In the genomic region with DNA sequence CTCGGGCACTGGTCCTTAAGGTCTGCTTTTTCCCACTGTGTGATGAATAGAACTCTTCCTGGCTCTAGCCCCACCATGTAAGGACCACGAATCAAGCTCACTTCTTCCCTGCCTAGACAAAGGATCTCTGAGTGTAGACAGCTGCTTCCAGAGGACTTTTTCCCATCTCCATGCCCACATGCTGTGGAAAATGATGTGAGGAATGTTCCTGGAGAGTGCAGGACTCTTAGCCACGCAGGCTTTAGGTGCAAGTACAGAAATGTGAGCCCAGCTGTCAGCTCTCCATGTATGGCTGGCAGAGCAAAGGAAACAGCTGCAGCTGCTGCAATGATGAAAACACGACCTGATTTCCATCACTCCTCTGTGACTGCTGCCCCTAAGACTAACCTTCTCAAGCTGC, we compare ENCODE assay signal across 25 cellular contexts. TPM values are rescaled to one million over a fixed set of nuclear protein-coding genes. Genes with fewer than 3 reads are reported as not detected.
DNase-seq lines count a peak whose midpoint lies in the region; ATAC-seq and TF ChIP-seq lines count a peak whose summit lies in the region.
"Had no signal": no experiment of that assay in that cellular context is flagged by ENCODE, and none has a peak within 500 bp of the region (broad histone marks: within the 10 kb centered on the region; RNA-seq: fewer than 3 reads in every experiment).

No MANE protein-coding gene starts in this region.

- peaks cover 8% of the 10 kb centered on the region for H3K4me1 Mint-ChIP-seq in GM23338
- no peaks in the 10 kb centered on the region for H3K4me1 Mint-ChIP-seq in natural killer cell treated with Interleukin-12 subunit alpha and Interleukin-12 subunit beta and Interleukin-15 and Interleukin-18, amount 100 ng/mL, for 72 hours (ENCODE audit: low read depth in 2 of 2)
- H3K4me1 Mint-ChIP-seq: activated naive CD8-positive, alpha-beta T cell treated with anti-CD3 and anti-CD28 coated beads for 36 hours; activated T-helper 17 cell treated with anti-CD3 and anti-CD28 coated beads, Interleukin-2, amount 50 U/mL, for 72 hours; CD4-positive, CD25-positive, alpha-beta regulatory T cell; naive thymus-derived CD8-positive, alpha-beta T cell had no signal

- H3K27ac ChIP-seq in GM23338 (ENCODE audit: low read depth) (no peak overlapping the region), foreskin keratinocyte (no peak overlapping the region)
- H3K27ac ChIP-seq: spleen, stomach, upper lobe of left lung had no signal

- no peaks in the 10 kb centered on the region for H3K9me3 Mint-ChIP-seq in GM23338
- peaks cover 11% of the 10 kb centered on the region for H3K9me3 Mint-ChIP-seq in natural killer cell treated with Interleukin-12 subunit alpha and Interleukin-12 subunit beta and Interleukin-15 and Interleukin-18, amount 100 ng/mL, for 72 hours
- H3K9me3 Mint-ChIP-seq: activated T-helper 17 cell treated with anti-CD3 and anti-CD28 coated beads, Interleukin-2, amount 50 U/mL, for 72 hours had no signal

- no peak overlapping the region for H3K4me3 ChIP-seq in GM23338
- H3K4me3 ChIP-seq: K562, spleen, stomach, upper lobe of left lung had no signal

- H3F3A ChIP-seq in GM23338 (replicated peaks; ENCODE audit: low read depth): no peaks in the 10 kb centered on the region

- ATAC-seq in GM23338: peak; percentile 47
- ATAC-seq in foreskin keratinocyte: no peak
- ATAC-seq in natural killer cell treated with Interleukin-12 subunit alpha and Interleukin-12 subunit beta and Interleukin-15 and Interleukin-18, amount 100 ng/mL, for 72 hours: no peak
- ATAC-seq: activated T-helper 17 cell treated with anti-CD3 and anti-CD28 coated beads, Interleukin-2, amount 50 U/mL, for 72 hours; esophagus mucosa; K562; naive thymus-derived CD8-positive, alpha-beta T cell; PC-3 had no signal

- no peak overlapping the region for H3K4me2 ChIP-seq in GM23338

- H3K27ac Mint-ChIP-seq in GM23338: no peak overlapping the region; the same call in 1 of the 2 replicates
- H3K27ac Mint-ChIP-seq in natural killer cell treated with Interleukin-12 subunit alpha and Interleukin-12 subunit beta and Interleukin-15 and Interleukin-18, amount 100 ng/mL, for 72 hours: no peak overlapping the region
- H3K27ac Mint-ChIP-seq: activated naive CD8-positive, alpha-beta T cell treated with anti-CD3 and anti-CD28 coated beads for 36 hours; activated T-helper 17 cell treated with anti-CD3 and anti-CD28 coated beads, Interleukin-2, amount 50 U/mL, for 72 hours; naive thymus-derived CD8-positive, alpha-beta T cell had no signal

- 0 out of 2 replicates have a peak, but pooled peaks cover 5% of the 10 kb centered on the region for H3K36me3 ChIP-seq in GM23338 (ENCODE audit: insufficient read depth)
- H3K36me3 ChIP-seq: spleen, stomach, upper lobe of left lung had no signal

- H2AFZ ChIP-seq in GM23338: no peak overlapping the region

- H3K4me1 ChIP-seq in GM23338 (ENCODE audit: insufficient read depth): peaks cover 6% of the 10 kb centered on the region; the same call in 1 of the 2 replicates
- H3K4me1 ChIP-seq in foreskin keratinocyte: no peaks in the 10 kb centered on the region
- H3K4me1 ChIP-seq: spleen, stomach, upper lobe of left lung had no signal

- H3K27me3 Mint-ChIP-seq in GM23338 (ENCODE audit: insufficient read depth, low read depth, poor library complexity): peaks cover 3% of the 10 kb centered on the region
- H3K27me3 Mint-ChIP-seq in natural killer cell treated with Interleukin-12 subunit alpha and Interleukin-12 subunit beta and Interleukin-15 and Interleukin-18, amount 100 ng/mL, for 72 hours: no peaks in the 10 kb centered on the region
- H3K27me3 Mint-ChIP-seq: activated T-helper 17 cell treated with anti-CD3 and anti-CD28 coated beads, Interleukin-2, amount 50 U/mL, for 72 hours had no signal

- H3K79me2 ChIP-seq in GM23338 (replicated peaks; ENCODE audit: insufficient read depth): no peaks in the 10 kb centered on the region; the same call in 1 of the 2 replicates

- no peaks in the 10 kb centered on the region for H4K20me1 ChIP-seq in GM23338 (replicated peaks; ENCODE audit: insufficient read depth)

- TF ChIP-seq CTCF in GM23338 (conservative IDR thresholded peaks at IDR 0.05; ENCODE audit: low read depth in 2 of 2): no peak
- no peak for TF ChIP-seq CTCF in foreskin keratinocyte (conservative IDR thresholded peaks at IDR 0.05)

- peaks cover 9% of the 10 kb centered on the region; the same call in 1 of the 2 replicates for H3K9me2 ChIP-seq in GM23338 (ENCODE audit: insufficient read depth)

- no peaks in the 10 kb centered on the region for H3K27me3 ChIP-seq in GM23338 (ENCODE audit: insufficient read depth)
- H3K27me3 ChIP-seq in foreskin keratinocyte: no peaks in the 10 kb centered on the region
- H3K27me3 ChIP-seq: spleen, stomach had no signal

- peaks cover 12% of the 10 kb centered on the region; the same call in 1 of the 3 replicates for H3K36me3 Mint-ChIP-seq in GM23338 (ENCODE audit: low read depth)
- H3K36me3 Mint-ChIP-seq in natural killer cell treated with Interleukin-12 subunit alpha and Interleukin-12 subunit beta and Interleukin-15 and Interleukin-18, amount 100 ng/mL, for 72 hours: no peaks in the 10 kb centered on the region
- H3K36me3 Mint-ChIP-seq: activated naive CD8-positive, alpha-beta T cell treated with anti-CD3 and anti-CD28 coated beads for 36 hours; CD4-positive, CD25-positive, alpha-beta regulatory T cell; naive thymus-derived CD8-positive, alpha-beta T cell had no signal

- no peak overlapping the region for H3K4me3 Mint-ChIP-seq in GM23338
- H3K4me3 Mint-ChIP-seq in natural killer cell treated with Interleukin-12 subunit alpha and Interleukin-12 subunit beta and Interleukin-15 and Interleukin-18, amount 100 ng/mL, for 72 hours: no peak overlapping the region
- H3K4me3 Mint-ChIP-seq: activated naive CD8-positive, alpha-beta T cell treated with anti-CD3 and anti-CD28 coated beads for 36 hours; activated T-helper 17 cell treated with anti-CD3 and anti-CD28 coated beads, Interleukin-2, amount 50 U/mL, for 72 hours; CD4-positive, CD25-positive, alpha-beta regulatory T cell; naive thymus-derived CD8-positive, alpha-beta T cell had no signal

- peak; percentile 13 for DNase-seq in COLO668 (lab: John Stamatoyannopoulos, UW; ENCODE audit: unreplicated experiment)
- DNase-seq in GM23338 (ENCODE audit: low spot score): no peak
- peak; percentile 22 to 77 for DNase-seq in NCI-H524 (lab: John Stamatoyannopoulos, UW)
- peak; percentile 57 for DNase-seq in left kidney (ENCODE audit: low read depth, low spot score)
- no peak for DNase-seq in COR-L47 (lab: John Stamatoyannopoulos, UW)
- no peak for DNase-seq in germinal center (ENCODE audit: low spot score)
- no peak for DNase-seq in foreskin keratinocyte
- no peak for DNase-seq in natural killer cell treated with Interleukin-12 subunit alpha and Interleukin-12 subunit beta and Interleukin-15 and Interleukin-18, amount 100 ng/mL, for 72 hours (ENCODE audit: low spot score)
- DNase-seq: activated CD4-positive, alpha-beta T cell treated with anti-CD3 and anti-CD28 coated beads, Interleukin-2, amount 50 U/mL, for 1 hour; activated naive CD8-positive, alpha-beta T cell treated with anti-CD3 and anti-CD28 coated beads for 36 hours; CD4-positive, CD25-positive, alpha-beta regulatory T cell; DND-41; effector memory CD4-positive, alpha-beta T cell; mesenchymal stem cell; naive thymus-derived CD8-positive, alpha-beta T cell; PC-3; SIG-M5; spleen; stimulated activated CD4-positive, alpha-beta T cell treated with anti-CD3 and anti-CD28 coated beads, Interleukin-4, amount 100 ng/mL, for 4 hours; stomach; upper lobe of left lung had no signal

TF ChIP-seq in GM23338, 12 proteins besides CTCF, POLR2A, EP300 and RAD21:
- no peak for TF ChIP-seq ZNF331 (CRISPR knock-in tag; IDR thresholded peaks at IDR 0.05; ENCODE audit: low read depth)
- TF ChIP-seq, protein P1, sequence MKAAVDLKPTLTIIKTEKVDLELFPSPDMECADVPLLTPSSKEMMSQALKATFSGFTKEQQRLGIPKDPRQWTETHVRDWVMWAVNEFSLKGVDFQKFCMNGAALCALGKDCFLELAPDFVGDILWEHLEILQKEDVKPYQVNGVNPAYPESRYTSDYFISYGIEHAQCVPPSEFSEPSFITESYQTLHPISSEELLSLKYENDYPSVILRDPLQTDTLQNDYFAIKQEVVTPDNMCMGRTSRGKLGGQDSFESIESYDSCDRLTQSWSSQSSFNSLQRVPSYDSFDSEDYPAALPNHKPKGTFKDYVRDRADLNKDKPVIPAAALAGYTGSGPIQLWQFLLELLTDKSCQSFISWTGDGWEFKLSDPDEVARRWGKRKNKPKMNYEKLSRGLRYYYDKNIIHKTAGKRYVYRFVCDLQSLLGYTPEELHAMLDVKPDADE (IDR thresholded peaks at IDR 0.05): no peak

RNA-seq across cellular contexts. Expression of a gene that starts 35.5 kb away (rescaled TPM):
- 2.9 and 8.3 TPM in 2 replicates for total RNA-seq in GM23338 (2014; rRNA removed; shearing (Covaris generic))
- polyA plus RNA-seq in GM23338 (2016; fragmentation: Nextera tagmentation; extraction: Ambion mirVana) (2.7 and 4.3 TPM in 2 replicates), foreskin keratinocyte (not detected in 2 replicates)
- total RNA-seq in foreskin keratinocyte: not detected in 2 replicates
- not detected for total RNA-seq in natural killer cell treated with Interleukin-12 subunit alpha and Interleukin-12 subunit beta and Interleukin-15 and Interleukin-18, amount 100 ng/mL, for 72 hours
- total RNA-seq: activated naive CD8-positive, alpha-beta T cell treated with anti-CD3 and anti-CD28 coated beads for 36 hours; activated T-helper 17 cell treated with anti-CD3 and anti-CD28 coated beads, Interleukin-2, amount 50 U/mL, for 72 hours; CD4-positive, CD25-positive, alpha-beta regulatory T cell; esophagus mucosa; K562; naive thymus-derived CD8-positive, alpha-beta T cell; PC-3; spleen; T-helper 1 cell treated with Interleukin-12 subunit alpha and Interleukin-12 subunit beta and Interleukin-4 antibody, amounts not matched to agents 30 ng/mL and 1 ng/mL, for 36 hours; upper lobe of left lung had no signal
- polyA plus RNA-seq: CD4-positive, CD25-positive, alpha-beta regulatory T cell; K562; naive thymus-derived CD8-positive, alpha-beta T cell; spleen; stomach had no signal

Comparison
In these comparisons a context has a peak if more than half of its experiments do, and no peak if none do; other contexts are left out.
1. DNase-seq: peak in COLO668 (single experiment), NCI-H524 (2 of 2) and left kidney (single experiment); none in GM23338 (single experiment), COR-L47 (single experiment), germinal center (single experiment), foreskin keratinocyte (0 of 2) and natural killer cell treated with Interleukin-12 subunit alpha and Interleukin-12 subunit beta and Interleukin-15 and Interleukin-18, amount 100 ng/mL, for 72 hours (single experiment).